ENCODE assay signal across 1 cellular context in the genomic region with DNA sequence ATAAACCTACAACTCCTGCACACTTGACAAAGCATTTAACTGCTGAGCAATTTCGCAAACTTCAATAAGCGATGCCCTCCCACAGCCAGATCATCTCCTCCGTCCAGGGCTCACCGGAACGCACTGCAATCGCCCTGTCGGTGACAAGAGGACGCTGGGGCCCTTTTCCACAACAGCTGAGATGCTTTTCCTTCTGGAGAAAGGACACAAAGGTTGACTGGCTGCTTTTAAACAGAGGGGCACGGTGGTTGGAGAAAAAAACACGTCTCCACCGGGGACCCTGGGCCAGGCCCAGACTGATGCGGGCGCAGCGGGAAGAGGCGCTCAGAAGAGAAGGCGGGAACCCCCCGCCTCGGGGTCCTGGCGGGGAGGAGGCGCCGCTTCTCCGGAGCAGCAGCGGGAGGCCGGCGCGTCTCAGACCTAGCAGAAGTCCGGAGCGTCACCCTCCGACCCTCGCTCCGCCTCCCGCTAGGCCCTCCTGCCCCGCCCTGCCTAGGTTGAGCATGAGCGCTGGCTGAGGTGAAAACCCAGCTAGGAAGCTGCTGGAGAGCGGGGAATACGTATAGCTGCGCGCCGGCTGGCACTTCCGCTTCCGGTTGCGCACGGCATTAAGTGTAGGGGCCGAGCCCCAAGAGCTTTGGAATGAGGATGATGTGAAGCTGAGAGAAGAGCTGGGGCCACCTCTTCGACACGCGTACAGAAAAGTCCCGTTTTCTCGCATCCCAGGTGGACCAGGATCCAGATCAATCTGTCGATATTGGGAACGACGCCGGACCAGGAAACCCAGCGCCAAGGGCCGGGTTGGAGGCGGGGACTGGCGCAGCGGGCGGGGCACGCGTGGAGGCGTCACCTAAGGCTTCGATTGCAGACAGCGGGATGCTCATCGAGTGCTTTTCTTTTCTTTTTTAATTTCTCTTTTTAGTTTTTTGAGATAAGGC.
TF ChIP-seq lines count a peak whose summit lies in the region.

A gene (minus strand): TSS at position 564 of the 938 bp plus-strand sequence. CDS start 3,788 bp downstream, outside the sequence.

TF ChIP-seq in HepG2, 621 proteins besides CTCF, POLR2A, EP300 and RAD21 (continued from another document and continues in another):
- TF ChIP-seq, protein P1, sequence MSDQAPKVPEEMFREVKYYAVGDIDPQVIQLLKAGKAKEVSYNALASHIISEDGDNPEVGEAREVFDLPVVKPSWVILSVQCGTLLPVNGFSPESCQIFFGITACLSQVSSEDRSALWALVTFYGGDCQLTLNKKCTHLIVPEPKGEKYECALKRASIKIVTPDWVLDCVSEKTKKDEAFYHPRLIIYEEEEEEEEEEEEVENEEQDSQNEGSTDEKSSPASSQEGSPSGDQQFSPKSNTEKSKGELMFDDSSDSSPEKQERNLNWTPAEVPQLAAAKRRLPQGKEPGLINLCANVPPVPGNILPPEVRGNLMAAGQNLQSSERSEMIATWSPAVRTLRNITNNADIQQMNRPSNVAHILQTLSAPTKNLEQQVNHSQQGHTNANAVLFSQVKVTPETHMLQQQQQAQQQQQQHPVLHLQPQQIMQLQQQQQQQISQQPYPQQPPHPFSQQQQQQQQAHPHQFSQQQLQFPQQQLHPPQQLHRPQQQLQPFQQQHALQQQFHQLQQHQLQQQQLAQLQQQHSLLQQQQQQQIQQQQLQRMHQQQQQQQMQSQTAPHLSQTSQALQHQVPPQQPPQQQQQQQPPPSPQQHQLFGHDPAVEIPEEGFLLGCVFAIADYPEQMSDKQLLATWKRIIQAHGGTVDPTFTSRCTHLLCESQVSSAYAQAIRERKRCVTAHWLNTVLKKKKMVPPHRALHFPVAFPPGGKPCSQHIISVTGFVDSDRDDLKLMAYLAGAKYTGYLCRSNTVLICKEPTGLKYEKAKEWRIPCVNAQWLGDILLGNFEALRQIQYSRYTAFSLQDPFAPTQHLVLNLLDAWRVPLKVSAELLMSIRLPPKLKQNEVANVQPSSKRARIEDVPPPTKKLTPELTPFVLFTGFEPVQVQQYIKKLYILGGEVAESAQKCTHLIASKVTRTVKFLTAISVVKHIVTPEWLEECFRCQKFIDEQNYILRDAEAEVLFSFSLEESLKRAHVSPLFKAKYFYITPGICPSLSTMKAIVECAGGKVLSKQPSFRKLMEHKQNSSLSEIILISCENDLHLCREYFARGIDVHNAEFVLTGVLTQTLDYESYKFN (CRISPR knock-in tag; conservative IDR thresholded peaks at IDR 0.05) = peak; percentile 58
- TF ChIP-seq ZNF292 (CRISPR knock-in tag; IDR thresholded peaks at IDR 0.05; ENCODE audit: borderline replicate concordance, low read depth) = 0 out of 2 replicates have a peak, but pooled peaks have one; percentile 20
- no peak for TF ChIP-seq SKI (IDR thresholded peaks at IDR 0.05; ENCODE audit: partially characterized antibody)
- TF ChIP-seq ARID2 (CRISPR knock-in tag; IDR thresholded peaks at IDR 0.05; ENCODE audit: borderline replicate concordance) = no peak
- TF ChIP-seq HNRNPUL1 (IDR thresholded peaks at IDR 0.05; ENCODE audit: low read depth, low read length) = no peak
- peak; percentile 86 for TF ChIP-seq FOXK1 (CRISPR knock-in tag; IDR thresholded peaks at IDR 0.05; ENCODE audit: borderline replicate concordance, low read depth)
- peak; percentile 71 for TF ChIP-seq RBM39 (IDR thresholded peaks at IDR 0.05; ENCODE audit: low read depth, low read length, poor library complexity, severe bottlenecking)
- peak; percentile 44; the same call in 1 of the 2 replicates for TF ChIP-seq NRL (CRISPR knock-in tag; IDR thresholded peaks at IDR 0.05; ENCODE audit: borderline replicate concordance)
- TF ChIP-seq ZBTB3 (CRISPR knock-in tag; IDR thresholded peaks at IDR 0.05; ENCODE audit: borderline replicate concordance, low read depth) = no peak; the same call in 1 of the 2 replicates
- TF ChIP-seq, protein P2, sequence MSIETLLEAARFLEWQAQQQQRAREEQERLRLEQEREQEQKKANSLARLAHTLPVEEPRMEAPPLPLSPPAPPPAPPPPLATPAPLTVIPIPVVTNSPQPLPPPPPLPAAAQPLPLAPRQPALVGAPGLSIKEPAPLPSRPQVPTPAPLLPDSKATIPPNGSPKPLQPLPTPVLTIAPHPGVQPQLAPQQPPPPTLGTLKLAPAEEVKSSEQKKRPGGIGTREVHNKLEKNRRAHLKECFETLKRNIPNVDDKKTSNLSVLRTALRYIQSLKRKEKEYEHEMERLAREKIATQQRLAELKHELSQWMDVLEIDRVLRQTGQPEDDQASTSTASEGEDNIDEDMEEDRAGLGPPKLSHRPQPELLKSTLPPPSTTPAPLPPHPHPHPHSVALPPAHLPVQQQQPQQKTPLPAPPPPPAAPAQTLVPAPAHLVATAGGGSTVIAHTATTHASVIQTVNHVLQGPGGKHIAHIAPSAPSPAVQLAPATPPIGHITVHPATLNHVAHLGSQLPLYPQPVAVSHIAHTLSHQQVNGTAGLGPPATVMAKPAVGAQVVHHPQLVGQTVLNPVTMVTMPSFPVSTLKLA (IDR thresholded peaks at IDR 0.05) = no peak
- TF ChIP-seq ZMYM3 (CRISPR knock-in tag; IDR thresholded peaks at IDR 0.05) = no peak; the same call in 1 of the 2 replicates
- TF ChIP-seq SOX13 (IDR thresholded peaks at IDR 0.05) = no peak
- TF ChIP-seq SOX13 (CRISPR knock-in tag; conservative IDR thresholded peaks at IDR 0.05 in 1 of 2, IDR thresholded peaks at IDR 0.05 in 1 of 2) = peak in 1 of 2 experiments; percentile 57; a peak in 1 of 4 replicates
- TF ChIP-seq ZKSCAN8 (CRISPR knock-in tag; IDR thresholded peaks at IDR 0.05; ENCODE audit: borderline replicate concordance) = peak; percentile 77; the same call in 1 of the 2 replicates
- TF ChIP-seq, protein P3, sequence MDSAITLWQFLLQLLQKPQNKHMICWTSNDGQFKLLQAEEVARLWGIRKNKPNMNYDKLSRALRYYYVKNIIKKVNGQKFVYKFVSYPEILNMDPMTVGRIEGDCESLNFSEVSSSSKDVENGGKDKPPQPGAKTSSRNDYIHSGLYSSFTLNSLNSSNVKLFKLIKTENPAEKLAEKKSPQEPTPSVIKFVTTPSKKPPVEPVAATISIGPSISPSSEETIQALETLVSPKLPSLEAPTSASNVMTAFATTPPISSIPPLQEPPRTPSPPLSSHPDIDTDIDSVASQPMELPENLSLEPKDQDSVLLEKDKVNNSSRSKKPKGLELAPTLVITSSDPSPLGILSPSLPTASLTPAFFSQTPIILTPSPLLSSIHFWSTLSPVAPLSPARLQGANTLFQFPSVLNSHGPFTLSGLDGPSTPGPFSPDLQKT (CRISPR knock-in tag; IDR thresholded peaks at IDR 0.05; ENCODE audit: borderline replicate concordance) = no peak
- no peak for TF ChIP-seq ZNF224 (CRISPR knock-in tag; IDR thresholded peaks at IDR 0.05)
- TF ChIP-seq TRIM24 (CRISPR knock-in tag; IDR thresholded peaks at IDR 0.05) = no peak
- TF ChIP-seq ZNF496 (CRISPR knock-in tag; IDR thresholded peaks at IDR 0.05; ENCODE audit: insufficient replicate concordance) = no peak
- TF ChIP-seq MZF1 (CRISPR knock-in tag; IDR thresholded peaks at IDR 0.05; ENCODE audit: borderline replicate concordance) = no peak
- TF ChIP-seq, protein P4, sequence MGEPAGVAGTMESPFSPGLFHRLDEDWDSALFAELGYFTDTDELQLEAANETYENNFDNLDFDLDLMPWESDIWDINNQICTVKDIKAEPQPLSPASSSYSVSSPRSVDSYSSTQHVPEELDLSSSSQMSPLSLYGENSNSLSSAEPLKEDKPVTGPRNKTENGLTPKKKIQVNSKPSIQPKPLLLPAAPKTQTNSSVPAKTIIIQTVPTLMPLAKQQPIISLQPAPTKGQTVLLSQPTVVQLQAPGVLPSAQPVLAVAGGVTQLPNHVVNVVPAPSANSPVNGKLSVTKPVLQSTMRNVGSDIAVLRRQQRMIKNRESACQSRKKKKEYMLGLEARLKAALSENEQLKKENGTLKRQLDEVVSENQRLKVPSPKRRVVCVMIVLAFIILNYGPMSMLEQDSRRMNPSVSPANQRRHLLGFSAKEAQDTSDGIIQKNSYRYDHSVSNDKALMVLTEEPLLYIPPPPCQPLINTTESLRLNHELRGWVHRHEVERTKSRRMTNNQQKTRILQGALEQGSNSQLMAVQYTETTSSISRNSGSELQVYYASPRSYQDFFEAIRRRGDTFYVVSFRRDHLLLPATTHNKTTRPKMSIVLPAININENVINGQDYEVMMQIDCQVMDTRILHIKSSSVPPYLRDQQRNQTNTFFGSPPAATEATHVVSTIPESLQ (CRISPR knock-in tag; conservative IDR thresholded peaks at IDR 0.05) = no peak
- TF ChIP-seq TSC22D2 (CRISPR knock-in tag; IDR thresholded peaks at IDR 0.05; ENCODE audit: borderline replicate concordance) = peak; percentile 8; the same call in 1 of the 2 replicates
- peak; percentile 72; the same call in 1 of the 2 replicates for TF ChIP-seq ETV6 (CRISPR knock-in tag; conservative IDR thresholded peaks at IDR 0.05)
- TF ChIP-seq, protein P5, sequence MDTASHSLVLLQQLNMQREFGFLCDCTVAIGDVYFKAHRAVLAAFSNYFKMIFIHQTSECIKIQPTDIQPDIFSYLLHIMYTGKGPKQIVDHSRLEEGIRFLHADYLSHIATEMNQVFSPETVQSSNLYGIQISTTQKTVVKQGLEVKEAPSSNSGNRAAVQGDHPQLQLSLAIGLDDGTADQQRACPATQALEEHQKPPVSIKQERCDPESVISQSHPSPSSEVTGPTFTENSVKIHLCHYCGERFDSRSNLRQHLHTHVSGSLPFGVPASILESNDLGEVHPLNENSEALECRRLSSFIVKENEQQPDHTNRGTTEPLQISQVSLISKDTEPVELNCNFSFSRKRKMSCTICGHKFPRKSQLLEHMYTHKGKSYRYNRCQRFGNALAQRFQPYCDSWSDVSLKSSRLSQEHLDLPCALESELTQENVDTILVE (CRISPR knock-in tag; IDR thresholded peaks at IDR 0.05) = peak; percentile 53; the same call in 1 of the 2 replicates
- 0 out of 2 replicates have a peak, but pooled peaks have one; percentile 16 for TF ChIP-seq ZKSCAN5 (CRISPR knock-in tag; IDR thresholded peaks at IDR 0.05)
- TF ChIP-seq, protein P6, sequence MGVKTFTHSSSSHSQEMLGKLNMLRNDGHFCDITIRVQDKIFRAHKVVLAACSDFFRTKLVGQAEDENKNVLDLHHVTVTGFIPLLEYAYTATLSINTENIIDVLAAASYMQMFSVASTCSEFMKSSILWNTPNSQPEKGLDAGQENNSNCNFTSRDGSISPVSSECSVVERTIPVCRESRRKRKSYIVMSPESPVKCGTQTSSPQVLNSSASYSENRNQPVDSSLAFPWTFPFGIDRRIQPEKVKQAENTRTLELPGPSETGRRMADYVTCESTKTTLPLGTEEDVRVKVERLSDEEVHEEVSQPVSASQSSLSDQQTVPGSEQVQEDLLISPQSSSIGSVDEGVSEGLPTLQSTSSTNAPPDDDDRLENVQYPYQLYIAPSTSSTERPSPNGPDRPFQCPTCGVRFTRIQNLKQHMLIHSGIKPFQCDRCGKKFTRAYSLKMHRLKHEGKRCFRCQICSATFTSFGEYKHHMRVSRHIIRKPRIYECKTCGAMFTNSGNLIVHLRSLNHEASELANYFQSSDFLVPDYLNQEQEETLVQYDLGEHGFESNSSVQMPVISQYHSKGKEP (CRISPR knock-in tag; IDR thresholded peaks at IDR 0.05) = no peak
- no peak for TF ChIP-seq CENPT (CRISPR knock-in tag; IDR thresholded peaks at IDR 0.05; ENCODE audit: low read depth)
- no peak for TF ChIP-seq ZNF180 (CRISPR knock-in tag; IDR thresholded peaks at IDR 0.05; ENCODE audit: borderline replicate concordance, low read depth)
- TF ChIP-seq, protein P7, sequence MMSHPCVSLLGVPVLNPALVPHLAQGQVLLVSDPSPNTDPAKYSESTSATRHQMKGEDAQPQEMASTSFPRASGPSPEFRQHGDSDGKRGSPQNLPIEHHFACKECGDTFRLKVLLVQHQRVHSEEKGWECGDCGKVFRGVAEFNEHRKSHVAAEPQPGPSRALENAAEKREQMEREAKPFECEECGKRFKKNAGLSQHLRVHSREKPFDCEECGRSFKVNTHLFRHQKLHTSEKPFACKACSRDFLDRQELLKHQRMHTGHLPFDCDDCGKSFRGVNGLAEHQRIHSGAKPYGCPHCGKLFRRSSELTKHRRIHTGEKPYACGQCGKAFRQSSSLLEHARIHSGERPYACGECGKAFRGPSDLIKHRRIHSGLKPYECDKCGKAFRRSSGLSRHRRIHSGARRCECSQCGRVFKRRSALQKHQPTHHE (CRISPR knock-in tag; IDR thresholded peaks at IDR 0.05; ENCODE audit: borderline replicate concordance) = peak; percentile 75; the same call in 1 of the 2 replicates
- TF ChIP-seq TBL1XR1 (IDR thresholded peaks at IDR 0.05; ENCODE audit: borderline replicate concordance, low read length, partially characterized antibody) = no peak
- TF ChIP-seq ZNF124 (CRISPR knock-in tag; IDR thresholded peaks at IDR 0.05) = peak; percentile 89
- TF ChIP-seq, protein P8, sequence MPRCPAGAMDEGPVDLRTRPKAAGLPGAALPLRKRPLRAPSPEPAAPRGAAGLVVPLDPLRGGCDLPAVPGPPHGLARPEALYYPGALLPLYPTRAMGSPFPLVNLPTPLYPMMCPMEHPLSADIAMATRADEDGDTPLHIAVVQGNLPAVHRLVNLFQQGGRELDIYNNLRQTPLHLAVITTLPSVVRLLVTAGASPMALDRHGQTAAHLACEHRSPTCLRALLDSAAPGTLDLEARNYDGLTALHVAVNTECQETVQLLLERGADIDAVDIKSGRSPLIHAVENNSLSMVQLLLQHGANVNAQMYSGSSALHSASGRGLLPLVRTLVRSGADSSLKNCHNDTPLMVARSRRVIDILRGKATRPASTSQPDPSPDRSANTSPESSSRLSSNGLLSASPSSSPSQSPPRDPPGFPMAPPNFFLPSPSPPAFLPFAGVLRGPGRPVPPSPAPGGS (CRISPR knock-in tag; IDR thresholded peaks at IDR 0.05) = peak; percentile 38; the same call in 1 of the 2 replicates
- peak; percentile 58; the same call in 1 of the 2 replicates for TF ChIP-seq ZNF556 (CRISPR knock-in tag; IDR thresholded peaks at IDR 0.05; ENCODE audit: borderline replicate concordance)
- no peak for TF ChIP-seq TBP (CRISPR knock-in tag; IDR thresholded peaks at IDR 0.05)
- no peak; the same call in 1 of the 2 replicates for TF ChIP-seq WIZ (CRISPR knock-in tag; IDR thresholded peaks at IDR 0.05)
- peak; percentile 98 for TF ChIP-seq ZNF441 (CRISPR knock-in tag; IDR thresholded peaks at IDR 0.05; ENCODE audit: borderline replicate concordance)
- TF ChIP-seq, protein P9, sequence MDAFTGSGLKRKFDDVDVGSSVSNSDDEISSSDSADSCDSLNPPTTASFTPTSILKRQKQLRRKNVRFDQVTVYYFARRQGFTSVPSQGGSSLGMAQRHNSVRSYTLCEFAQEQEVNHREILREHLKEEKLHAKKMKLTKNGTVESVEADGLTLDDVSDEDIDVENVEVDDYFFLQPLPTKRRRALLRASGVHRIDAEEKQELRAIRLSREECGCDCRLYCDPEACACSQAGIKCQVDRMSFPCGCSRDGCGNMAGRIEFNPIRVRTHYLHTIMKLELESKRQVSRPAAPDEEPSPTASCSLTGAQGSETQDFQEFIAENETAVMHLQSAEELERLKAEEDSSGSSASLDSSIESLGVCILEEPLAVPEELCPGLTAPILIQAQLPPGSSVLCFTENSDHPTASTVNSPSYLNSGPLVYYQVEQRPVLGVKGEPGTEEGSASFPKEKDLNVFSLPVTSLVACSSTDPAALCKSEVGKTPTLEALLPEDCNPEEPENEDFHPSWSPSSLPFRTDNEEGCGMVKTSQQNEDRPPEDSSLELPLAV (CRISPR knock-in tag; conservative IDR thresholded peaks at IDR 0.05; ENCODE audit: low read depth) = no peak
- TF ChIP-seq ZNF17 (CRISPR knock-in tag; IDR thresholded peaks at IDR 0.05) = peak; percentile 34; the same call in 1 of the 2 replicates
- TF ChIP-seq KMT2A (CRISPR knock-in tag; IDR thresholded peaks at IDR 0.05) = peak; percentile 97
